In genomic region chr1:40980068-40980452, GRCh38 we compare ENCODE assay signal across 1 cellular context.
TF ChIP-seq lines count a peak whose summit lies in the region.

No MANE protein-coding gene starts in this region.

TF ChIP-seq in HepG2, 621 proteins besides CTCF, POLR2A, EP300 and RAD21 (continued from another document and continues in another):
- TF ChIP-seq AKNA (CRISPR knock-in tag; IDR thresholded peaks at IDR 0.05; ENCODE audit: borderline replicate concordance) (no peak), BHLHE40 (IDR thresholded peaks at IDR 0.05; ENCODE audit: low read length) (no peak), KLF6 (CRISPR knock-in tag; IDR thresholded peaks at IDR 0.05) (no peak), TCF12 (IDR thresholded peaks at IDR 0.05) (no peak), TCF12 (CRISPR knock-in tag; IDR thresholded peaks at IDR 0.05) (no peak), ZNF260 (CRISPR knock-in tag; IDR thresholded peaks at IDR 0.05; ENCODE audit: borderline replicate concordance, low read depth) (no peak), ZFX (CRISPR knock-in tag; IDR thresholded peaks at IDR 0.05; ENCODE audit: low read depth) (peak; percentile 70; the same call in 1 of the 2 replicates), ATF5 (CRISPR knock-in tag; IDR thresholded peaks at IDR 0.05; ENCODE audit: low read depth) (no peak), SRY (CRISPR knock-in tag; IDR thresholded peaks at IDR 0.05) (0 out of 2 replicates have a peak, but pooled peaks have one; percentile 69), ZFP41 (CRISPR knock-in tag; IDR thresholded peaks at IDR 0.05; ENCODE audit: borderline replicate concordance) (no peak), NONO (IDR thresholded peaks at IDR 0.05) (no peak), NONO (CRISPR knock-in tag; conservative IDR thresholded peaks at IDR 0.05) (0 out of 2 replicates have a peak, but pooled peaks have one; percentile 14), TEF (CRISPR knock-in tag; IDR thresholded peaks at IDR 0.05) (0 out of 2 replicates have a peak, but pooled peaks have one; percentile 9), HNRNPK (IDR thresholded peaks at IDR 0.05; ENCODE audit: low read depth, low read length, poor library complexity, severe bottlenecking) (no peak), RBFOX2 (IDR thresholded peaks at IDR 0.05; ENCODE audit: low read depth, low read length) (peak; percentile 65), ZNF407 (CRISPR knock-in tag; IDR thresholded peaks at IDR 0.05; ENCODE audit: not compliant biosample characterization) (no peak), TBP (CRISPR knock-in tag; IDR thresholded peaks at IDR 0.05) (no peak), RORA (CRISPR knock-in tag; IDR thresholded peaks at IDR 0.05) (no peak), POLR2AphosphoS5 (IDR thresholded peaks at IDR 0.05; ENCODE audit: low read depth, low read length) (no peak), ETS1 (CRISPR knock-in tag; IDR thresholded peaks at IDR 0.05) (no peak), DRAP1 (CRISPR knock-in tag; IDR thresholded peaks at IDR 0.05) (no peak), ELF1 (CRISPR knock-in tag; IDR thresholded peaks at IDR 0.05) (no peak), MBD4 (IDR thresholded peaks at IDR 0.05; ENCODE audit: borderline replicate concordance, low read length) (no peak), KDM6A (CRISPR knock-in tag; IDR thresholded peaks at IDR 0.05; ENCODE audit: low read depth) (no peak), GTF3A (CRISPR knock-in tag; conservative IDR thresholded peaks at IDR 0.05) (no peak), ZNF816 (CRISPR knock-in tag; IDR thresholded peaks at IDR 0.05; ENCODE audit: borderline replicate concordance) (no peak), TEAD2 (CRISPR knock-in tag; IDR thresholded peaks at IDR 0.05) (0 out of 2 replicates have a peak, but pooled peaks have one; percentile 5), NKX3-1 (CRISPR knock-in tag; IDR thresholded peaks at IDR 0.05) (peak; percentile 1; the same call in 1 of the 2 replicates), ZNF224 (CRISPR knock-in tag; IDR thresholded peaks at IDR 0.05) (peak; percentile 18; the same call in 1 of the 2 replicates), TRIM22 (IDR thresholded peaks at IDR 0.05) (no peak), RCOR2 (CRISPR knock-in tag; IDR thresholded peaks at IDR 0.05) (no peak), PRDM4 (CRISPR knock-in tag; IDR thresholded peaks at IDR 0.05; ENCODE audit: borderline replicate concordance) (no peak), IKZF5 (CRISPR knock-in tag; IDR thresholded peaks at IDR 0.05) (no peak), ZC3H13 (CRISPR knock-in tag; IDR thresholded peaks at IDR 0.05) (0 out of 2 replicates have a peak, but pooled peaks have one; percentile 30), NFKBIZ (CRISPR knock-in tag; IDR thresholded peaks at IDR 0.05) (no peak), ZNF572 (CRISPR knock-in tag; IDR thresholded peaks at IDR 0.05) (no peak), CBX1 (IDR thresholded peaks at IDR 0.05; ENCODE audit: low read depth) (no peak)
